Comparison of ENCODE assay signal across 14 cellular contexts in genomic region chr6:13611715-13612114, GRCh38. TPM values are rescaled to one million over a fixed set of nuclear protein-coding genes. Genes with fewer than 3 reads are reported as not detected.
DNase-seq lines count a peak whose midpoint lies in the region; ATAC-seq and TF ChIP-seq lines count a peak whose summit lies in the region.
"Had no signal": no experiment of that assay in that cellular context is flagged by ENCODE, and none has a peak within 500 bp of the region (broad histone marks: within the 10 kb centered on the region; RNA-seq: fewer than 3 reads in every experiment).

No MANE protein-coding gene starts in this region.

- H3K27me3 ChIP-seq in Loucy (ENCODE audit: insufficient read depth, low read length, poor library complexity, severe bottlenecking) (no peaks in the 10 kb centered on the region), upper lobe of left lung (no peaks in the 10 kb centered on the region)
- H3K27me3 ChIP-seq: ascending aorta, tibial nerve had no signal

- no peaks in the 10 kb centered on the region for H3K36me3 ChIP-seq in Loucy (ENCODE audit: insufficient read depth, low read length)
- H3K36me3 ChIP-seq in upper lobe of left lung: peaks cover 0 to 5% (median under 1%) of the 10 kb centered on the region in 4 donors

- CTCF ChIA-PET in activated CD4-positive, alpha-beta T cell treated with anti-CD3 and anti-CD28 coated beads for 36 hours (lab: Charles Lee): interaction anchor here (0.7 to 2.8 kb wide), 2 partner anchors 13 to 37 kb away, joined by 3 to 12 read pairs; partner anchors contain the start of gene SIRT5
- CTCF ChIA-PET in activated CD4-positive, alpha-beta memory T cell treated with anti-CD3 and anti-CD28 coated beads for 36 hours (lab: Charles Lee): interaction anchor here (1.4 to 6.9 kb wide), 2 partner anchors 38 to 280 kb away, joined by 4 to 76 read pairs; partner anchors contain the start of gene SIRT5

- no peak overlapping the region for H3K4me2 ChIP-seq in Loucy (ENCODE audit: low read depth, low read length, poor library complexity, severe bottlenecking)

- H3K36me3 Mint-ChIP-seq in activated CD4-positive, alpha-beta T cell treated with anti-CD3 and anti-CD28 coated beads for 36 hours (ENCODE audit: low read depth): peaks cover 27% of the 10 kb centered on the region
- H3K36me3 Mint-ChIP-seq in activated CD4-positive, alpha-beta memory T cell treated with anti-CD3 and anti-CD28 coated beads for 36 hours: peaks cover 10% of the 10 kb centered on the region
- peaks cover 0 to 17% (median 0%) of the 10 kb centered on the region in 3 donors for H3K36me3 Mint-ChIP-seq in naive thymus-derived CD8-positive, alpha-beta T cell

- no peak for DNase-seq in activated CD4-positive, alpha-beta T cell treated with anti-CD3 and anti-CD28 coated beads for 36 hours
- no peak for DNase-seq in activated CD4-positive, alpha-beta T cell treated with anti-CD3 and anti-CD28 coated beads, Interleukin-2, amount 50 U/mL, for 1 hour
- DNase-seq in activated CD4-positive, alpha-beta memory T cell treated with anti-CD3 and anti-CD28 coated beads for 36 hours: no peak
- DNase-seq in naive thymus-derived CD8-positive, alpha-beta T cell: no peak
- DNase-seq in amniotic stem cell (lab: John Stamatoyannopoulos, UW) (no peak), upper lobe of left lung (no peak)
- DNase-seq: Calu3, KBM-7, NCI-H2107, nephron progenitor cell had no signal

- no peak for ATAC-seq in activated CD4-positive, alpha-beta T cell treated with anti-CD3 and anti-CD28 coated beads for 36 hours
- no peak for ATAC-seq in naive thymus-derived CD8-positive, alpha-beta T cell
- ATAC-seq in GM18519 (IDR thresholded peaks at IDR 0.05; ENCODE audit: low FRiP score, unreplicated experiment) (no peak), upper lobe of left lung (ENCODE audit: low FRiP score in 2 of 2) (no peak)

- H3K27ac ChIP-seq in upper lobe of left lung: no peak overlapping the region
- H3K27ac ChIP-seq: ascending aorta, tibial nerve had no signal

- H2AFZ ChIP-seq in Loucy (ENCODE audit: low read length): peak overlapping the region; percentile 18; the same call in 1 of the 2 replicates

- peaks cover 29% of the 10 kb centered on the region for H3K4me1 Mint-ChIP-seq in activated CD4-positive, alpha-beta T cell treated with anti-CD3 and anti-CD28 coated beads for 36 hours
- peaks cover 30% of the 10 kb centered on the region for H3K4me1 Mint-ChIP-seq in activated CD4-positive, alpha-beta memory T cell treated with anti-CD3 and anti-CD28 coated beads for 36 hours (ENCODE audit: low read depth)
- H3K4me1 Mint-ChIP-seq in naive thymus-derived CD8-positive, alpha-beta T cell: peaks cover 10 to 37% (median 26%) of the 10 kb centered on the region in 4 donors

- no peak overlapping the region for H3K4me3 Mint-ChIP-seq in activated CD4-positive, alpha-beta T cell treated with anti-CD3 and anti-CD28 coated beads for 36 hours
- no peak overlapping the region for H3K4me3 Mint-ChIP-seq in activated CD4-positive, alpha-beta memory T cell treated with anti-CD3 and anti-CD28 coated beads for 36 hours
- no peak overlapping the region for H3K4me3 Mint-ChIP-seq in naive thymus-derived CD8-positive, alpha-beta T cell
- H3K4me3 Mint-ChIP-seq: nephron progenitor cell had no signal

- POLR2A ChIA-PET in activated CD4-positive, alpha-beta T cell treated with anti-CD3 and anti-CD28 coated beads for 36 hours (lab: Charles Lee): interaction anchor here (0.6 kb wide), 1 partner anchor 222 kb away, joined by 3 read pairs; no protein-coding TSS in a partner anchor
- POLR2A ChIA-PET in activated CD4-positive, alpha-beta memory T cell treated with anti-CD3 and anti-CD28 coated beads for 36 hours (lab: Charles Lee): no interaction called here
- POLR2A ChIA-PET in naive thymus-derived CD8-positive, alpha-beta T cell (lab: Charles Lee): no interaction called here

- H3K9me3 Mint-ChIP-seq in activated CD4-positive, alpha-beta T cell treated with anti-CD3 and anti-CD28 coated beads for 36 hours (ENCODE audit: low read depth): no peaks in the 10 kb centered on the region
- H3K9me3 Mint-ChIP-seq in activated CD4-positive, alpha-beta memory T cell treated with anti-CD3 and anti-CD28 coated beads for 36 hours: no peaks in the 10 kb centered on the region
- H3K9me3 Mint-ChIP-seq in naive thymus-derived CD8-positive, alpha-beta T cell: no peaks in the 10 kb centered on the region
- H3K9me3 Mint-ChIP-seq: nephron progenitor cell had no signal

- H3K27me3 Mint-ChIP-seq in activated CD4-positive, alpha-beta T cell treated with anti-CD3 and anti-CD28 coated beads for 36 hours: no peaks in the 10 kb centered on the region
- H3K27me3 Mint-ChIP-seq in activated CD4-positive, alpha-beta memory T cell treated with anti-CD3 and anti-CD28 coated beads for 36 hours: no peaks in the 10 kb centered on the region
- no peaks in the 10 kb centered on the region for H3K27me3 Mint-ChIP-seq in naive thymus-derived CD8-positive, alpha-beta T cell

- H3K4me3 ChIP-seq in Loucy (ENCODE audit: low read length, poor library complexity, severe bottlenecking) (no peak overlapping the region), upper lobe of left lung (no peak overlapping the region)
- H3K4me3 ChIP-seq: ascending aorta, tibial nerve had no signal

- 61 to 81% methylated on average over 4 of the region's 4 CpGs for WGBS in upper lobe of left lung, 2 donors

- 0 out of 2 replicates have a peak, but pooled peaks cover 3% of the 10 kb centered on the region for H3F3A ChIP-seq in Loucy (ENCODE audit: low read depth)

- peak overlapping the region; percentile 36 for H3K9ac ChIP-seq in Loucy (ENCODE audit: low read depth, low read length, poor library complexity, severe bottlenecking)

- peaks cover 14% of the 10 kb centered on the region for H4K20me1 ChIP-seq in Loucy (ENCODE audit: insufficient read depth, low read length, poor library complexity, severe bottlenecking)

- H3K79me2 ChIP-seq in Loucy (ENCODE audit: insufficient read depth, low read length): peaks cover 31% of the 10 kb centered on the region

- H3K9me3 ChIP-seq in Loucy (ENCODE audit: insufficient read depth, low read depth, low read length) (no peaks in the 10 kb centered on the region), upper lobe of left lung (no peaks in the 10 kb centered on the region)
- H3K9me3 ChIP-seq: ascending aorta, tibial nerve had no signal

- H3K27ac Mint-ChIP-seq in activated CD4-positive, alpha-beta T cell treated with anti-CD3 and anti-CD28 coated beads for 36 hours: peak overlapping the region; percentile 62
- peak overlapping the region; percentile 72 for H3K27ac Mint-ChIP-seq in activated CD4-positive, alpha-beta memory T cell treated with anti-CD3 and anti-CD28 coated beads for 36 hours
- peak overlapping the region in 8 of 10 donors; percentile 3 to 65 (median 20) for H3K27ac Mint-ChIP-seq in naive thymus-derived CD8-positive, alpha-beta T cell
- H3K27ac Mint-ChIP-seq: nephron progenitor cell had no signal

- no peak for TF ChIP-seq POLR2A in upper lobe of left lung (IDR thresholded peaks at IDR 0.05)

- intact Hi-C loops in activated CD4-positive, alpha-beta T cell treated with anti-CD3 and anti-CD28 coated beads for 36 hours (cut with DNase I, micrococcal nuclease): no loop called here
- intact Hi-C loops in activated CD4-positive, alpha-beta memory T cell treated with anti-CD3 and anti-CD28 coated beads for 36 hours (cut with micrococcal nuclease): loop anchor here (5.0 kb wide), 1 partner anchor 176 kb away; no protein-coding TSS in a partner anchor

- H3K4me1 ChIP-seq in Loucy (ENCODE audit: insufficient read depth, low read length, poor library complexity, severe bottlenecking): peaks cover 27% of the 10 kb centered on the region
- H3K4me1 ChIP-seq in upper lobe of left lung: peaks cover 13 to 22% (median 15%) of the 10 kb centered on the region in 4 donors

- no peak for TF ChIP-seq CTCF in Loucy (conservative IDR thresholded peaks at IDR 0.05; ENCODE audit: low read length)
- TF ChIP-seq CTCF in upper lobe of left lung (IDR thresholded peaks at IDR 0.05): no peak

- no peak for TF ChIP-seq EP300 in upper lobe of left lung (IDR thresholded peaks at IDR 0.05)

- H3K9me2 ChIP-seq in Loucy (replicated peaks; ENCODE audit: low read depth, low read length): no peaks in the 10 kb centered on the region

RNA-seq across cellular contexts. Expression of gene NOL7, which starts 3.4 kb away (rescaled TPM):
- 10 to 100 TPM; 92.8 to 97.3 TPM for total RNA-seq in activated CD4-positive, alpha-beta T cell treated with anti-CD3 and anti-CD28 coated beads for 36 hours
- total RNA-seq in activated CD4-positive, alpha-beta memory T cell treated with anti-CD3 and anti-CD28 coated beads for 36 hours: 10 to 100 TPM; 88.0 to 94.9 TPM
- total RNA-seq in naive thymus-derived CD8-positive, alpha-beta T cell: 10 to 100 TPM; 74.8 to 75.9 TPM
- polyA plus RNA-seq in naive thymus-derived CD8-positive, alpha-beta T cell: 100 to 1,000 TPM; 109 to 142 (median 139) TPM
- total RNA-seq in upper lobe of left lung: 100 to 1,000 TPM in 2 of 6 donors, 10 to 100 TPM in 4; 47.0 to 102 (median 84.7) TPM

RNA-seq across cellular contexts. Expression of gene SIRT5, which starts 37.3 kb away (rescaled TPM):
- 10 to 100 TPM; 14.7 to 21.9 TPM for total RNA-seq in activated CD4-positive, alpha-beta T cell treated with anti-CD3 and anti-CD28 coated beads for 36 hours
- total RNA-seq in activated CD4-positive, alpha-beta memory T cell treated with anti-CD3 and anti-CD28 coated beads for 36 hours: 10 to 100 TPM in 1 of 2 experiments, 1 to 10 TPM in 1; 9.9 to 10.4 TPM
- total RNA-seq in naive thymus-derived CD8-positive, alpha-beta T cell: 10 to 100 TPM; 23.0 to 24.4 TPM
- 10 to 100 TPM in 1 of 3 donors, 1 to 10 TPM in 2; 8.7 to 13.0 (median 9.8) TPM for polyA plus RNA-seq in naive thymus-derived CD8-positive, alpha-beta T cell
- total RNA-seq in upper lobe of left lung: 10 to 100 TPM in 3 of 6 donors, 1 to 10 TPM in 3; 7.0 to 19.9 (median 11.0) TPM

Comparison
In these comparisons a context has a peak if more than half of its experiments do, and no peak if none do; other contexts are left out.
1. H3K27ac Mint-ChIP-seq: peak in every context shown above with its lines; median percentile 72 in activated CD4-positive, alpha-beta memory T cell treated with anti-CD3 and anti-CD28 coated beads for 36 hours; 62 in activated CD4-positive, alpha-beta T cell treated with anti-CD3 and anti-CD28 coated beads for 36 hours; 20 in naive thymus-derived CD8-positive, alpha-beta T cell.